8 cellular contexts compared by ENCODE assay signal in genomic region chr11:82906236-82906635, GRCh38. TPM values are rescaled to one million over a fixed set of nuclear protein-coding genes. Genes with fewer than 3 reads are reported as not detected.
DNase-seq lines count a peak whose midpoint lies in the region; ATAC-seq, FAIRE-seq and TF ChIP-seq lines count a peak whose summit lies in the region.

No MANE protein-coding gene starts in this region.

- H3K4me3 ChIP-seq in K562 (no peak overlapping the region), mesendoderm (ENCODE audit: low read length) (no peak overlapping the region)

- H3K27me3 Mint-ChIP-seq in activated CD4-positive, alpha-beta T cell treated with anti-CD3 and anti-CD28 coated beads, Interleukin-2, amount 10 ng/mL, durations not matched to agents 7 days and 5 days: no peaks in the 10 kb centered on the region

- TF ChIP-seq RAD21 in K562 (CRISPR knock-in tag; conservative IDR thresholded peaks at IDR 0.05 in 1 of 2, IDR thresholded peaks at IDR 0.05 in 1 of 2): peak; percentile 72 to 82

- no peak overlapping the region for H2AFZ ChIP-seq in K562 (ENCODE audit: low read depth, low read length)

- intact Hi-C loops in K562 (cut with micrococcal nuclease): loop anchor here (1.0 to 10.0 kb wide), 6 partner anchors 86 to 909 kb away; partner anchors contain the start of genes ANKRD42 and RAB30

- no peak overlapping the region for H2AK5ac ChIP-seq in mesendoderm (ENCODE audit: low read length)

- H3K9me1 ChIP-seq in K562 (ENCODE audit: control insufficient read depth, insufficient read depth, low read length): no peaks in the 10 kb centered on the region

- H3K56ac ChIP-seq in mesendoderm (ENCODE audit: low read length): no peak overlapping the region

- no peak overlapping the region for H3K23ac ChIP-seq in mesendoderm (ENCODE audit: low read length)

- H4K5ac ChIP-seq in mesendoderm (ENCODE audit: low read length): no peak overlapping the region

- FAIRE-seq in K562 (lab: Jason Lieb, UNC): no peak

- H3K4me1 Mint-ChIP-seq in activated CD4-positive, alpha-beta T cell treated with anti-CD3 and anti-CD28 coated beads, Interleukin-2, amount 10 ng/mL, durations not matched to agents 7 days and 5 days: peaks cover 52% of the 10 kb centered on the region

- WGBS in K562 (ENCODE audit: insufficient coverage, low coverage, missing lambda C conversion rate): 81% methylated on average over 1 of the region's 1 CpG
- no CpG with 5 or more reads among the region's 1 CpG for WGBS in mesendoderm (ENCODE audit: extremely low coverage, insufficient coverage, low lambda C conversion rate)

- peak in 1 of 3 experiments; percentile 59; a peak in 3 of 6 replicates for TF ChIP-seq CTCF in K562 (IDR thresholded peaks at IDR 0.05 in 2 of 3, conservative IDR thresholded peaks at IDR 0.05 in 1 of 3; ENCODE audit: insufficient read depth in 2 of 3, low read depth in 1 of 3, low read length in 3 of 3)

- H3K4me1 ChIP-seq in K562 (replicated peaks in 1 of 2; ENCODE audit: control insufficient read depth in 2 of 2, insufficient read depth in 2 of 2, low read length in 2 of 2): peaks cover under 1 to 17% of the 10 kb centered on the region in 2 experiments; a peak in 3 of 5 replicates
- peaks cover 6% of the 10 kb centered on the region for H3K4me1 ChIP-seq in mesendoderm (ENCODE audit: control insufficient read depth, low read depth, low read length)

- H3K79me1 ChIP-seq in mesendoderm (ENCODE audit: low read length): peaks cover 9% of the 10 kb centered on the region

- POLR2A ChIA-PET in K562 (lab: Yijun Ruan, JAX): interaction anchor here (0.6 kb wide), 1 partner anchor 234 kb away, joined by 4 read pairs; no protein-coding TSS in a partner anchor
- POLR2A ChIA-PET in activated CD4-positive, alpha-beta T cell treated with anti-CD3 and anti-CD28 coated beads, Interleukin-2, amount 10 ng/mL, durations not matched to agents 7 days and 5 days (lab: Charles Lee): no interaction called here

- no peaks in the 10 kb centered on the region for H3K9me3 Mint-ChIP-seq in activated CD4-positive, alpha-beta T cell treated with anti-CD3 and anti-CD28 coated beads, Interleukin-2, amount 10 ng/mL, durations not matched to agents 7 days and 5 days

- no peak overlapping the region for H3K27ac Mint-ChIP-seq in activated CD4-positive, alpha-beta T cell treated with anti-CD3 and anti-CD28 coated beads, Interleukin-2, amount 10 ng/mL, durations not matched to agents 7 days and 5 days

- H4K20me1 ChIP-seq in K562 (replicated peaks; ENCODE audit: control insufficient read depth, insufficient read depth, low read length): no peaks in the 10 kb centered on the region

- CTCF ChIA-PET in K562 (lab: Yijun Ruan, JAX; ENCODE audit: low intra/inter-chr PET ratio): interaction anchor here (0.6 to 2.3 kb wide), 3 partner anchors 172 to 911 kb away, joined by 4 to 14 read pairs (median 7); no protein-coding TSS in a partner anchor
- CTCF ChIA-PET in activated CD4-positive, alpha-beta T cell treated with anti-CD3 and anti-CD28 coated beads, Interleukin-2, amount 10 ng/mL, durations not matched to agents 7 days and 5 days (lab: Charles Lee): no interaction called here

- ATAC-seq in K562: no peak
- ATAC-seq in HG03521 (IDR thresholded peaks at IDR 0.05; ENCODE audit: unreplicated experiment): no peak

- H3K36me3 ChIP-seq in K562 (ENCODE audit: control insufficient read depth, insufficient read depth, low read length) (peaks cover 2% of the 10 kb centered on the region; the same call in 2 of the 3 replicates), mesendoderm (ENCODE audit: control insufficient read depth, insufficient read depth, low read length) (no peaks in the 10 kb centered on the region)

- H4K8ac ChIP-seq in mesendoderm (ENCODE audit: low read depth, low read length): no peak overlapping the region

- no peak overlapping the region for H3K9ac ChIP-seq in K562 (ENCODE audit: insufficient read depth in 1 of 2, low read depth in 2 of 2, low read length in 2 of 2)
- H3K9ac ChIP-seq in mesendoderm (ENCODE audit: low read length): no peak overlapping the region

- no peak for TF ChIP-seq EP300 in K562 (IDR thresholded peaks at IDR 0.05; ENCODE audit: low read length)

- H3K9me3 ChIP-seq in K562 (replicated peaks; ENCODE audit: control insufficient read depth, insufficient read depth, low read depth, low read length): no peaks in the 10 kb centered on the region

- H3K4me2 ChIP-seq in K562 (ENCODE audit: insufficient read depth, low read length) (no peak overlapping the region), mesendoderm (ENCODE audit: low read length) (no peak overlapping the region)

- in situ Hi-C loops in K562 (cut with MboI): loop anchor here (25.0 kb wide), 1 partner anchor 331 kb away; no protein-coding TSS in a partner anchor

- peaks cover 82% of the 10 kb centered on the region for H3K79me2 ChIP-seq in K562 (ENCODE audit: control insufficient read depth, insufficient read depth, low read length)
- peaks cover 26% of the 10 kb centered on the region for H3K79me2 ChIP-seq in mesendoderm (ENCODE audit: control insufficient read depth, insufficient read depth, low read length)

- H3K27ac ChIP-seq in K562 (ENCODE audit: extremely low read depth, low read depth, low read length) (no peak overlapping the region), mesendoderm (ENCODE audit: low read depth, low read length) (no peak overlapping the region)

- BruUV-seq in K562 (replicated peaks; lab: Mats Ljungman, UMichigan): no TSS peak

- no peak for TF ChIP-seq POLR2A in K562 (conservative IDR thresholded peaks at IDR 0.05)

- no peak overlapping the region for H3K4me3 Mint-ChIP-seq in activated CD4-positive, alpha-beta T cell treated with anti-CD3 and anti-CD28 coated beads, Interleukin-2, amount 10 ng/mL, durations not matched to agents 7 days and 5 days

- no peak overlapping the region for H2BK120ac ChIP-seq in mesendoderm (ENCODE audit: low read depth, low read length)

- H3K36me3 Mint-ChIP-seq in activated CD4-positive, alpha-beta T cell treated with anti-CD3 and anti-CD28 coated beads, Interleukin-2, amount 10 ng/mL, durations not matched to agents 7 days and 5 days (ENCODE audit: low read depth): peaks cover 6% of the 10 kb centered on the region

- DNase-seq in DMS 273 (lab: John Stamatoyannopoulos, UW; ENCODE audit: unreplicated experiment) (peak; percentile 33), DMS 273 treated with DMSO at 0.1 percent for 48 hours (lab: John Stamatoyannopoulos, UW) (no peak), NCI-H2029 treated with DMSO at 0.1 percent for 48 hours (lab: John Stamatoyannopoulos, UW) (peak; percentile 52), K562 (ENCODE audit: extremely low read depth in 1 of 4, low spot score in 3 of 4) (peak in 1 of 4 experiments; percentile 12), mesendoderm (peak; percentile 22)
- DNase-seq in activated CD4-positive, alpha-beta T cell treated with anti-CD3 and anti-CD28 coated beads, Interleukin-2, amount 10 ng/mL, durations not matched to agents 7 days and 5 days: no peak
- no peak for DNase-seq in stimulated activated CD4-positive, alpha-beta T cell treated with anti-CD3 and anti-CD28 coated beads, Interleukin-2, amount 100 ng/mL, for 48 hours

- no peak overlapping the region for H3K4ac ChIP-seq in mesendoderm (ENCODE audit: low read depth, low read length)

- H3K18ac ChIP-seq in mesendoderm (ENCODE audit: low read length): no peak overlapping the region

- H3K27me3 ChIP-seq in K562 (ENCODE audit: control insufficient read depth in 2 of 2, insufficient read depth in 2 of 2, low read length in 2 of 2): no peaks in the 10 kb centered on the region
- no peaks in the 10 kb centered on the region for H3K27me3 ChIP-seq in mesendoderm (ENCODE audit: insufficient read depth, low read length, poor library complexity)

- no peak overlapping the region for H2BK5ac ChIP-seq in mesendoderm (ENCODE audit: low read length)

- no peak overlapping the region for H2BK15ac ChIP-seq in mesendoderm (replicated peaks; ENCODE audit: low read depth)

RNA-seq across cellular contexts. Expression of gene DDIAS, which starts 4.7 kb away (rescaled TPM):
- total RNA-seq in K562 (2011; cell fraction: chromatin; rRNA removed; ENCODE audit: low replicate concordance): 5.5 and 14.6 TPM in 2 replicates
- 3.8 and 5.8 TPM in 2 replicates for total RNA-seq in K562 (2011; cell fraction: nucleolus; rRNA removed)
- total RNA-seq in K562 (2011; cell fraction: nucleoplasm; rRNA removed): 6.6 and 9.5 TPM in 2 replicates
- 9.4 and 13.8 TPM in 2 replicates for total RNA-seq in K562 (2014; rRNA removed)
- total RNA-seq in K562 (2014; rRNA removed; fragmentation: Illumina TruSeq; extraction: Trizol): 22.6 and 23.3 TPM in 2 replicates
- 21.1 and 23.7 TPM in 2 replicates for total RNA-seq in K562 (2015; rRNA removed; fragmentation: Illumina TruSeq; extraction: Trizol)
- 15.4 and 17.6 TPM in 2 replicates for total RNA-seq in K562 (2021)
- polyA plus RNA-seq in K562 (2011; rRNA removed): 21.3 and 23.7 TPM in 2 replicates
- polyA plus RNA-seq in K562 (2011; cell fraction: cytosol; rRNA removed): 7.2 and 10.6 TPM in 2 replicates
- 9.6 and 12.2 TPM in 2 replicates for polyA plus RNA-seq in K562 (2011; cell fraction: nucleus; rRNA removed)
- polyA plus RNA-seq in K562 (2012): 8.9 and 15.6 TPM in 2 replicates
- polyA plus RNA-seq in K562 (2014; fragmentation: Illumina TruSeq; extraction: Trizol): 19.4 and 27.2 TPM in 2 replicates
- polyA plus RNA-seq in K562 (2014; fragmentation: Nextera tagmentation; extraction: Ambion mirVana): 10 to 100 TPM; 11.8 to 23.9 TPM
- 11.1 and 14.9 TPM in 2 replicates for polyA plus RNA-seq in K562 (2014; rRNA removed)
- 16.9 and 18.8 TPM in 2 replicates for polyA minus RNA-seq in K562 (2011; rRNA and poly(A)+ RNA removed)
- polyA minus RNA-seq in K562 (2011; cell fraction: cytosol; rRNA and poly(A)+ RNA removed): 5.6 and 7.8 TPM in 2 replicates
- 5.5 and 9.6 TPM in 2 replicates for polyA minus RNA-seq in K562 (2011; cell fraction: nucleus; rRNA and poly(A)+ RNA removed)
- polyA plus RNA-seq in mesendoderm (2013, experiment 1 of 2): 23.4 TPM
- polyA plus RNA-seq in mesendoderm (2013, experiment 2 of 2): 22.1 TPM
- 10 to 100 TPM; 14.7 to 14.8 TPM for total RNA-seq in activated CD4-positive, alpha-beta T cell treated with anti-CD3 and anti-CD28 coated beads, Interleukin-2, amount 10 ng/mL, durations not matched to agents 7 days and 5 days

RNA-seq across cellular contexts. Expression of gene PRCP, which starts 6.0 kb away (rescaled TPM):
- 22.7 and 29.7 TPM in 2 replicates for total RNA-seq in K562 (2011; cell fraction: chromatin; rRNA removed; ENCODE audit: low replicate concordance)
- 29.9 and 32.9 TPM in 2 replicates for total RNA-seq in K562 (2011; cell fraction: nucleolus; rRNA removed)
- total RNA-seq in K562 (2011; cell fraction: nucleoplasm; rRNA removed): 38.2 and 50.3 TPM in 2 replicates
- total RNA-seq in K562 (2014; rRNA removed): 9.5 and 14.4 TPM in 2 replicates
- 23.2 and 25.3 TPM in 2 replicates for total RNA-seq in K562 (2014; rRNA removed; fragmentation: Illumina TruSeq; extraction: Trizol)
- total RNA-seq in K562 (2015; rRNA removed; fragmentation: Illumina TruSeq; extraction: Trizol): 20.5 and 20.8 TPM in 2 replicates
- total RNA-seq in K562 (2021): 21.2 and 23.2 TPM in 2 replicates
- polyA plus RNA-seq in K562 (2011; rRNA removed): 39.7 and 43.1 TPM in 2 replicates
- polyA plus RNA-seq in K562 (2011; cell fraction: cytosol; rRNA removed): 18.0 and 35.3 TPM in 2 replicates
- polyA plus RNA-seq in K562 (2011; cell fraction: nucleus; rRNA removed): 8.1 and 13.7 TPM in 2 replicates
- polyA plus RNA-seq in K562 (2012): 20.7 and 28.3 TPM in 2 replicates
- 22.5 and 28.1 TPM in 2 replicates for polyA plus RNA-seq in K562 (2014; fragmentation: Illumina TruSeq; extraction: Trizol)
- 10 to 100 TPM; 28.5 to 34.9 TPM for polyA plus RNA-seq in K562 (2014; fragmentation: Nextera tagmentation; extraction: Ambion mirVana)
- 16.7 and 17.3 TPM in 2 replicates for polyA plus RNA-seq in K562 (2014; rRNA removed)
- polyA minus RNA-seq in K562 (2011; rRNA and poly(A)+ RNA removed): 42.3 and 48.9 TPM in 2 replicates
- polyA minus RNA-seq in K562 (2011; cell fraction: cytosol; rRNA and poly(A)+ RNA removed): 19.0 and 20.6 TPM in 2 replicates
- 6.9 and 12.4 TPM in 2 replicates for polyA minus RNA-seq in K562 (2011; cell fraction: nucleus; rRNA and poly(A)+ RNA removed)
- polyA plus RNA-seq in mesendoderm (2013, experiment 1 of 2): 33.2 TPM
- polyA plus RNA-seq in mesendoderm (2013, experiment 2 of 2): 33.0 TPM
- total RNA-seq in activated CD4-positive, alpha-beta T cell treated with anti-CD3 and anti-CD28 coated beads, Interleukin-2, amount 10 ng/mL, durations not matched to agents 7 days and 5 days: 10 to 100 TPM; 22.1 to 22.5 TPM

Comparison
In these comparisons a context has a peak if more than half of its experiments do, and no peak if none do; other contexts are left out.
1. DNase-seq: peak in DMS 273 (single experiment), NCI-H2029 treated with DMSO at 0.1 percent for 48 hours (single experiment) and mesendoderm (single experiment); none in DMS 273 treated with DMSO at 0.1 percent for 48 hours (single experiment), activated CD4-positive, alpha-beta T cell treated with anti-CD3 and anti-CD28 coated beads, Interleukin-2, amount 10 ng/mL, durations not matched to agents 7 days and 5 days (single experiment) and stimulated activated CD4-positive, alpha-beta T cell treated with anti-CD3 and anti-CD28 coated beads, Interleukin-2, amount 100 ng/mL, for 48 hours (0 of 2).